13 cellular contexts compared by ENCODE assay signal in genomic region chr3:127964053-127964452, GRCh38.
DNase-seq lines count a peak whose midpoint lies in the region; ATAC-seq and TF ChIP-seq lines count a peak whose summit lies in the region.
"Had no signal": no experiment of that assay in that cellular context is flagged by ENCODE, and none has a peak within 500 bp of the region (broad histone marks: within the 10 kb centered on the region; RNA-seq: fewer than 3 reads in every experiment).

No MANE protein-coding gene starts in this region.

- DNase-seq in DMS153 (lab: John Stamatoyannopoulos, UW), result peak; percentile 73
- peak; percentile 77 for DNase-seq in NCI-H1436 treated with DMSO at 0.1 percent for 48 hours (lab: John Stamatoyannopoulos, UW)
- DNase-seq in NCI-H774 (lab: John Stamatoyannopoulos, UW), result peak; percentile 43
- peak; percentile 39 for DNase-seq in fibroblast of pulmonary artery (ENCODE audit: low read depth)
- DNase-seq in HK-2 (ENCODE audit: unreplicated experiment), result no peak
- DNase-seq in NCI-H1930 (lab: John Stamatoyannopoulos, UW), result no peak
- no peak for DNase-seq in stimulated activated CD4-positive, alpha-beta T cell treated with anti-CD3 and anti-CD28 coated beads, Interleukin-4, amount 100 ng/mL, for 4 hours
- DNase-seq: EL; glutamatergic neuron; stimulated activated CD4-positive, alpha-beta T cell treated with anti-CD3 and anti-CD28 coated beads, Interleukin-2, amount 100 ng/mL, for 24 hours; stimulated activated naive B cell treated with anti-CD40 and anti-IgM and Interleukin-4, amounts not matched to agents 10 μg/mL and 1 μg/mL and 100 μg/mL, for 72 hours had no signal

- H3K4me3 ChIP-seq in fibroblast of pulmonary artery (replicated peaks; ENCODE audit: low read depth, low read length), result no peak overlapping the region

- no peak for ATAC-seq in HG03039 (IDR thresholded peaks at IDR 0.05; ENCODE audit: unreplicated experiment)
- ATAC-seq: activated naive CD4-positive, alpha-beta T cell treated with anti-CD3 and anti-CD28 coated beads, Interleukin-2, amount 50 U/mL, for 72 hours; stimulated activated naive B cell treated with anti-CD40 and anti-IgM and Interleukin-4, amounts not matched to agents 10 μg/mL and 1 μg/mL and 100 μg/mL, for 72 hours had no signal

- no peak for TF ChIP-seq CTCF in fibroblast of pulmonary artery (IDR thresholded peaks at IDR 0.05; ENCODE audit: low read length, missing control alignments)

Comparison
In these comparisons a context has a peak if more than half of its experiments do, and no peak if none do; other contexts are left out.
1. DNase-seq: peak in DMS153 (single experiment), NCI-H1436 treated with DMSO at 0.1 percent for 48 hours (single experiment), NCI-H774 (single experiment) and fibroblast of pulmonary artery (single experiment); none in HK-2 (single experiment), NCI-H1930 (0 of 2) and stimulated activated CD4-positive, alpha-beta T cell treated with anti-CD3 and anti-CD28 coated beads, Interleukin-4, amount 100 ng/mL, for 4 hours (0 of 2).